Comparison of ENCODE assay signal across 21 cellular contexts in the genomic region with DNA sequence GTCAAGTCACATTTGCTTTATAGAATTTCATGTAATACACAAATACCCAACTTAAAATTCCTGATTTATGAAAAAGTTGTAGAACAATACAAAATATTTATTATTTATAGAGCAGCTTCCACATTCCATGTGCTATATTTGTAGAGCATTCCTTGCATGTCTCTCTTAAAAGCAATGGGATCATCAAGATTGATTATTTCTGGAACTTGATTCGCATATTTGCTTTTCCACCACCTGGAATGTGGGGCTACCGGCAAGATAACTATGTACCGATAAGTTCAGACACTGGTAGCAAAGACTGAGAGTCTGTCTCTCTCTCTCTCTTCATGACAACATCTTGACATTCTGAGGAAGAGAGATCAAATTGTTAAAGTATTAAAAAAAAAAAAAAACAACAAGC. TPM values are rescaled to one million over a fixed set of nuclear protein-coding genes. Genes with fewer than 3 reads are reported as not detected.
"Had no signal": no experiment of that assay in that cellular context is flagged by ENCODE, and none has a peak within 500 bp of the region (broad histone marks: within the 10 kb centered on the region; RNA-seq: fewer than 3 reads in every experiment).

No MANE protein-coding gene starts in this region.

- H3K4me3 Mint-ChIP-seq: dendritic cell treated with granulocyte-macrophage colony-stimulating factor and Interleukin-4, amounts not matched to agents 40 ng/mL and 50 ng/mL, for 4 days; naive thymus-derived CD8-positive, alpha-beta T cell had no signal

- ATAC-seq: foreskin keratinocyte; left colon; left ventricle myocardium superior; naive thymus-derived CD8-positive, alpha-beta T cell; right cardiac atrium had no signal

- H3K27me3 Mint-ChIP-seq: dendritic cell treated with granulocyte-macrophage colony-stimulating factor and Interleukin-4, amounts not matched to agents 40 ng/mL and 50 ng/mL, for 4 days; naive thymus-derived CD8-positive, alpha-beta T cell had no signal

- H2AFZ ChIP-seq: hepatocyte had no signal

- H3K79me2 ChIP-seq: hepatocyte had no signal

- H3K36me3 ChIP-seq: esophagus squamous epithelium, neutrophil, ovary, suprapubic skin, thyroid gland, upper lobe of left lung, uterus had no signal

- H3K27ac Mint-ChIP-seq: dendritic cell treated with granulocyte-macrophage colony-stimulating factor and Interleukin-4, amounts not matched to agents 40 ng/mL and 50 ng/mL, for 4 days; naive thymus-derived CD8-positive, alpha-beta T cell had no signal

- H3K4me1 ChIP-seq: foreskin keratinocyte, upper lobe of left lung, uterus had no signal

- DNase-seq: esophagus squamous epithelium; foreskin keratinocyte; head of caudate nucleus; kidney; left colon; left ventricle myocardium superior; mesenchymal stem cell; naive thymus-derived CD8-positive, alpha-beta T cell; ovary; right cardiac atrium; stimulated activated CD4-positive, alpha-beta T cell treated with anti-CD3 and anti-CD28 coated beads, Interleukin-2, amount 100 ng/mL, for 48 hours; stimulated activated naive CD4-positive, alpha-beta T cell treated with Interleukin-2 at 50 U/mL for 16 hours; thyroid gland; upper lobe of left lung; uterus had no signal

- H3K27ac ChIP-seq: esophagus squamous epithelium, foreskin keratinocyte, hepatocyte, neutrophil, ovary, suprapubic skin, thyroid gland, upper lobe of left lung had no signal

- H3K27me3 ChIP-seq: esophagus squamous epithelium, foreskin keratinocyte, hepatocyte, neutrophil, ovary, suprapubic skin, thyroid gland, upper lobe of left lung, uterus had no signal

- H3K4me2 ChIP-seq: hepatocyte, smooth muscle cell had no signal

- H3K36me3 Mint-ChIP-seq: naive thymus-derived CD8-positive, alpha-beta T cell had no signal

- H3K9me3 Mint-ChIP-seq: dendritic cell treated with granulocyte-macrophage colony-stimulating factor and Interleukin-4, amounts not matched to agents 40 ng/mL and 50 ng/mL, for 4 days had no signal

- H3K4me1 Mint-ChIP-seq: naive thymus-derived CD8-positive, alpha-beta T cell had no signal

- H3K9me3 ChIP-seq: esophagus squamous epithelium, neutrophil, ovary, suprapubic skin, thyroid gland, upper lobe of left lung, uterus had no signal

- H3K4me3 ChIP-seq: esophagus squamous epithelium, hepatocyte, lung, ovary, smooth muscle cell, suprapubic skin, thyroid gland, upper lobe of left lung, uterus had no signal

RNA-seq across cellular contexts. Expression of a gene that starts 59.3 kb away (rescaled TPM):
- total RNA-seq: naive thymus-derived CD8-positive, alpha-beta T cell had no signal
- polyA plus RNA-seq: naive thymus-derived CD8-positive, alpha-beta T cell had no signal
